In the genomic region with DNA sequence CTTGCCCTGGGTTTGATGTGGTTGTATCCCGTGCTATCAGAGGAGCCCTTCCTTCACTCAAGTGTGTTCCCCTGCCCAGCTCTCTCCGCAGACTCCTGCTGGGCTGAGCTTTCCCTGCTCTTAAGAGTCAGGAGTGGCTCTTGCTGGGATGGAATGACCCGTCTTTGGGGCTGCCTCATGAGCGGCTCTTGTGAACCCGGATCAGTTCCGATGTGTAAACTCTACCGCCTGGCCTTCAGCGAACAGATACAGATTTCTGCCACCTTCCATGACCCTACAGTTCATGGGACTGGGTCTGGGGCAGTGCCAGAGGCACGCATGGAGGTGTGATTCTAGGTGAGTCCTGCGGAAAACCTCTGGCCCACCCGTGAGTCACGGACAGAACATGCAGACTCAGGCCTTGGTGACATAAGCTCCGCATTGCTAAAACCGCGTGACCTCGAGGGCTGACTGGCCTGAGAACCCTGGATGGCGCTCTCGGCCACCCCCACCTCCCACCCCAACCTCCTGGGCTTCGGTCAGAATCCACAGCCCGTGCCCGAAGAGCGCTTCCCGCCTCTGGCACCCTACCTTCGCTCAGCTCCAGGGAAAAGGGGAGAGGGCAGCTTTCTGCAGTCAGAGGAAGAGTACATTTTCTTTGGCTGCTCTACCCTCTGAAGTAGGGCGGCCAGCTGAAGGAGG, we compare ENCODE assay signal across 9 cellular contexts. TPM values are rescaled to one million over a fixed set of nuclear protein-coding genes. Genes with fewer than 3 reads are reported as not detected.
DNase-seq lines count a peak whose midpoint lies in the region; ATAC-seq and TF ChIP-seq lines count a peak whose summit lies in the region.
"Had no signal": no experiment of that assay in that cellular context is flagged by ENCODE, and none has a peak within 500 bp of the region (broad histone marks: within the 10 kb centered on the region; RNA-seq: fewer than 3 reads in every experiment).

No MANE protein-coding gene starts in this region.

- TF ChIP-seq POLR2A in gastrocnemius medialis (IDR thresholded peaks at IDR 0.05) = peak; percentile 24 to 40

- H3K4me3 ChIP-seq in HEK293 (ENCODE audit: low read depth, low read length) (no peak overlapping the region), astrocyte of the cerebellum (ENCODE audit: low read depth, low read length) (peak overlapping the region; percentile 85), gastrocnemius medialis (peak overlapping the region; percentile 68 to 100 (median 82))

- CTCF ChIA-PET in HEK293 (lab: Yijun Ruan, JAX) = interaction anchor here (0.6 to 1.2 kb wide), 5 partner anchors 8 to 790 kb away, joined by 3 to 4 read pairs (median 3); no protein-coding TSS in a partner anchor

- peak; percentile 20 to 26 for ATAC-seq in gastrocnemius medialis

- H3K9me3 ChIP-seq in HEK293 (ENCODE audit: control insufficient read depth, insufficient read depth, low read depth, low read length) (no peaks in the 10 kb centered on the region), gastrocnemius medialis (no peaks in the 10 kb centered on the region)
- H3K9me3 ChIP-seq: neutrophil had no signal

- H3K27ac ChIP-seq in HEK293 (ENCODE audit: extremely low read depth, low read depth, low read length) = no peak overlapping the region
- peak overlapping the region; percentile 94 to 99 (median 96) for H3K27ac ChIP-seq in gastrocnemius medialis
- H3K27ac ChIP-seq: neutrophil had no signal

- H3K27me3 ChIP-seq in gastrocnemius medialis = no peaks in the 10 kb centered on the region

- intact Hi-C loops in gastrocnemius medialis (cut with DNase I; ENCODE audit: low total_unique reads) = loop anchor here (2.0 to 5.0 kb wide), 3 partner anchors 141 to 201 kb away; no protein-coding TSS in a partner anchor

- in situ Hi-C loops in astrocyte of the cerebellum (cut with HindIII; ENCODE audit: low sequenced_read_pairs) = no loop called here
- in situ Hi-C loops in gastrocnemius medialis (cut with MboI; ENCODE audit: low sequenced_read_pairs in 4 of 4) = loop anchor here in 1 of 4 donors (10.0 kb wide), 1 partner anchor 187 kb away; no protein-coding TSS in a partner anchor

- peaks cover 0 to 1% of the 10 kb centered on the region in 2 experiments; a peak in 1 of 3 replicates for H3K36me3 ChIP-seq in HEK293 (ENCODE audit: control insufficient read depth in 2 of 2, insufficient read depth in 1 of 2, low read length in 2 of 2)
- H3K36me3 ChIP-seq in gastrocnemius medialis = peaks cover 0 to 7% of the 10 kb centered on the region in 2 donors
- H3K36me3 ChIP-seq: neutrophil had no signal

- H3K4me1 ChIP-seq in HEK293 (ENCODE audit: control insufficient read depth, insufficient read depth, low read length) (no peaks in the 10 kb centered on the region; the same call in 1 of the 2 replicates), gastrocnemius medialis (peaks cover 19 to 51% of the 10 kb centered on the region in 2 donors)

- no peak for DNase-seq in astrocyte of the cerebellum (ENCODE audit: low read depth)
- peak; percentile 17 for DNase-seq in iPS-NIHi11 (ENCODE audit: low spot score)
- DNase-seq in gastrocnemius medialis = peak; percentile 84 to 88
- no peak for DNase-seq in activated CD4-positive, CD25-positive, alpha-beta regulatory T cell treated with anti-CD3 and anti-CD28 coated beads, Interleukin-2, amount 50 U/mL, for 72 hours
- no peak for DNase-seq in SIG-M5 (lab: John Stamatoyannopoulos, UW)
- no peak for DNase-seq in GM19240 (ENCODE audit: insufficient read length, low spot score)
- no peak for DNase-seq in EL

- TF ChIP-seq CTCF in HEK293 (tag by site-specific recombination; IDR thresholded peaks at IDR 0.05) (no peak), astrocyte of the cerebellum (IDR thresholded peaks at IDR 0.05; ENCODE audit: low read depth, low read length, missing control alignments) (no peak), gastrocnemius medialis (IDR thresholded peaks at IDR 0.05 in 4 of 5, conservative IDR thresholded peaks at IDR 0.05 in 1 of 5) (no peak)

- POLR2A ChIA-PET in HEK293 (lab: Yijun Ruan, JAX) = interaction anchor here (0.6 kb wide), 1 partner anchor 148 kb away, joined by 5 read pairs; no protein-coding TSS in a partner anchor

TF ChIP-seq in HEK293, 187 proteins besides CTCF, POLR2A, EP300 and RAD21:
- no peak for TF ChIP-seq TCF7L2 (IDR thresholded peaks at IDR 0.05; ENCODE audit: borderline replicate concordance, low read depth, low read length)
- no peak for TF ChIP-seq MYNN (tag by site-specific recombination; IDR thresholded peaks at IDR 0.05; ENCODE audit: borderline replicate concordance)
- 0 out of 2 replicates have a peak, but pooled peaks have one; percentile 8 for TF ChIP-seq ZIC2 (tag by site-specific recombination; IDR thresholded peaks at IDR 0.05)
- no peak for TF ChIP-seq ZNF76 (tag by site-specific recombination; IDR thresholded peaks at IDR 0.05; ENCODE audit: borderline replicate concordance, low read depth)
- TF ChIP-seq ZNF292 (tag by site-specific recombination; IDR thresholded peaks at IDR 0.05; ENCODE audit: borderline replicate concordance, low read depth) = no peak
- TF ChIP-seq ZBTB8A (tag by site-specific recombination; IDR thresholded peaks at IDR 0.05) = no peak

RNA-seq across cellular contexts. Expression of a gene that starts 1.3 kb away (rescaled TPM):
- total RNA-seq in gastrocnemius medialis = 100 to 1,000 TPM; 156 to 250 (median 196) TPM

Comparison
In these comparisons a context has a peak if more than half of its experiments do, and no peak if none do; other contexts are left out.
1. DNase-seq: peak in iPS-NIHi11 (single experiment) and gastrocnemius medialis (2 of 2); none in astrocyte of the cerebellum (single experiment), activated CD4-positive, CD25-positive, alpha-beta regulatory T cell treated with anti-CD3 and anti-CD28 coated beads, Interleukin-2, amount 50 U/mL, for 72 hours (single experiment), SIG-M5 (single experiment), GM19240 (single experiment) and EL (single experiment).